Comparison of ENCODE assay signal across 8 cellular contexts in genomic region chr14:69107407-69108003, GRCh38. TPM values are rescaled to one million over a fixed set of nuclear protein-coding genes. Genes with fewer than 3 reads are reported as not detected.
DNase-seq lines count a peak whose midpoint lies in the region; ATAC-seq and TF ChIP-seq lines count a peak whose summit lies in the region.

No MANE protein-coding gene starts in this region.

- peaks cover 5% of the 10 kb centered on the region; the same call in 1 of the 2 replicates for H3K36me3 ChIP-seq in Karpas-422 (ENCODE audit: insufficient read depth, low read length)
- peaks cover 0 to 2% of the 10 kb centered on the region in 2 donors for H3K36me3 ChIP-seq in aorta (ENCODE audit: control insufficient read depth in 1 of 2, insufficient read depth in 2 of 2, low read length in 1 of 2)

- no peak overlapping the region for H3K4me2 ChIP-seq in Karpas-422 (ENCODE audit: low read depth, low read length, poor library complexity, severe bottlenecking)

- H3K27ac Mint-ChIP-seq in activated T-cell treated with anti-CD3 and anti-CD28 coated beads, Interleukin-2, amount 50 U/mL, for 24 hours: no peak overlapping the region
- no peak overlapping the region for H3K27ac Mint-ChIP-seq in MCF 10A (ENCODE audit: low read depth, unreplicated experiment)

- WGBS in aorta, 2 donors: 21 to 24% methylated on average over 3 of the region's 3 CpGs

- H3K9me2 ChIP-seq in Karpas-422 (replicated peaks; ENCODE audit: insufficient read depth, low read length): no peaks in the 10 kb centered on the region

- H3K27me3 Mint-ChIP-seq in activated T-cell treated with anti-CD3 and anti-CD28 coated beads, Interleukin-2, amount 50 U/mL, for 4 hours (ENCODE audit: low read depth): no peaks in the 10 kb centered on the region
- no peaks in the 10 kb centered on the region for H3K27me3 Mint-ChIP-seq in activated T-cell treated with anti-CD3 and anti-CD28 coated beads, Interleukin-2, amount 50 U/mL, for 24 hours
- H3K27me3 Mint-ChIP-seq in MCF 10A (ENCODE audit: insufficient read depth, unreplicated experiment): no peaks in the 10 kb centered on the region

- no peaks in the 10 kb centered on the region for H3K9me3 Mint-ChIP-seq in activated T-cell treated with anti-CD3 and anti-CD28 coated beads, Interleukin-2, amount 50 U/mL, for 4 hours
- H3K9me3 Mint-ChIP-seq in activated T-cell treated with anti-CD3 and anti-CD28 coated beads, Interleukin-2, amount 50 U/mL, for 24 hours: no peaks in the 10 kb centered on the region
- no peaks in the 10 kb centered on the region for H3K9me3 Mint-ChIP-seq in MCF 10A (ENCODE audit: unreplicated experiment)

- peak; percentile 7 for DNase-seq in activated T-cell treated with anti-CD3 and anti-CD28 coated beads, Interleukin-2, amount 50 U/mL, for 4 hours
- DNase-seq in activated T-cell treated with anti-CD3 and anti-CD28 coated beads, Interleukin-2, amount 50 U/mL, for 24 hours: no peak
- DNase-seq in Karpas-422 (peak; percentile 90), OCI-M1 (lab: John Stamatoyannopoulos, UW) (peak; percentile 57), MCF 10A (ENCODE audit: unreplicated experiment) (peak; percentile 84), left colon (peak in 1 of 2 donors; percentile 18), aorta (no peak)

- H3K4me3 ChIP-seq in Karpas-422 (ENCODE audit: low read length): no peak overlapping the region
- H3K4me3 ChIP-seq in aorta (ENCODE audit: low read length in 2 of 2): no peak overlapping the region

- no peak overlapping the region for H3K9ac ChIP-seq in Karpas-422 (ENCODE audit: low read length)

- BruUV-seq in MCF 10A (replicated peaks; lab: Mats Ljungman, UMichigan): no TSS peak

- intact Hi-C loops in MCF 10A (cut with micrococcal nuclease) (loop anchor here (1.0 kb wide), 2 partner anchors 196 to 244 kb away; no protein-coding TSS in a partner anchor), left colon (cut with DNase I, micrococcal nuclease) (loop anchor here in 1 of 2 donors (10.0 kb wide), 2 partner anchors 193 to 243 kb away; no protein-coding TSS in a partner anchor), aorta (cut with DNase I) (loop anchor here (5.0 kb wide), 2 partner anchors 195 to 245 kb away; no protein-coding TSS in a partner anchor)

- no peak overlapping the region for H3K27ac ChIP-seq in Karpas-422 (ENCODE audit: low read length)
- no peak overlapping the region for H3K27ac ChIP-seq in aorta (ENCODE audit: low read depth in 1 of 2, low read length in 2 of 2)

- H3K4me3 Mint-ChIP-seq in activated T-cell treated with anti-CD3 and anti-CD28 coated beads, Interleukin-2, amount 50 U/mL, for 4 hours: no peak overlapping the region
- H3K4me3 Mint-ChIP-seq in activated T-cell treated with anti-CD3 and anti-CD28 coated beads, Interleukin-2, amount 50 U/mL, for 24 hours: no peak overlapping the region
- H3K4me3 Mint-ChIP-seq in MCF 10A (ENCODE audit: unreplicated experiment): no peak overlapping the region

- no peaks in the 10 kb centered on the region for H4K20me1 ChIP-seq in Karpas-422 (ENCODE audit: insufficient read depth, low read depth, low read length)

- POLR2A ChIA-PET in MCF 10A (lab: Yijun Ruan, JAX): interaction anchor here (0.5 to 1.9 kb wide), 11 partner anchors 9 to 1290 kb away, joined by 3 to 15 read pairs (median 3); partner anchors contain the start of gene DCAF5

- H3K4me1 Mint-ChIP-seq in activated T-cell treated with anti-CD3 and anti-CD28 coated beads, Interleukin-2, amount 50 U/mL, for 4 hours (ENCODE audit: low read depth): peaks cover under 1% of the 10 kb centered on the region
- peaks cover 4% of the 10 kb centered on the region for H3K4me1 Mint-ChIP-seq in activated T-cell treated with anti-CD3 and anti-CD28 coated beads, Interleukin-2, amount 50 U/mL, for 24 hours (ENCODE audit: low read depth)
- peaks cover 2% of the 10 kb centered on the region for H3K4me1 Mint-ChIP-seq in MCF 10A (ENCODE audit: insufficient read depth, unreplicated experiment)

- peaks cover 8% of the 10 kb centered on the region; the same call in 1 of the 2 replicates for H3K79me2 ChIP-seq in Karpas-422 (ENCODE audit: low read length)

- peak; percentile 51 to 54 for ATAC-seq in activated T-cell treated with anti-CD3 and anti-CD28 coated beads, Interleukin-2, amount 50 U/mL, for 4 hours
- ATAC-seq in left colon: peak; percentile 70
- ATAC-seq in aorta (ENCODE audit: low FRiP score): peak; percentile 64
- no peak for ATAC-seq in GM19324 (IDR thresholded peaks at IDR 0.05; ENCODE audit: low FRiP score, unreplicated experiment)

- CTCF ChIA-PET in MCF 10A (lab: Yijun Ruan, JAX): interaction anchor here (0.6 to 8.1 kb wide), 34 partner anchors 8 to 373 kb away, joined by 3 to 109 read pairs (median 4); no protein-coding TSS in a partner anchor

- H3K36me3 Mint-ChIP-seq in activated T-cell treated with anti-CD3 and anti-CD28 coated beads, Interleukin-2, amount 50 U/mL, for 4 hours (ENCODE audit: insufficient read depth): peaks cover 23% of the 10 kb centered on the region
- H3K36me3 Mint-ChIP-seq in activated T-cell treated with anti-CD3 and anti-CD28 coated beads, Interleukin-2, amount 50 U/mL, for 24 hours (ENCODE audit: low read depth): peaks cover 56% of the 10 kb centered on the region
- H3K36me3 Mint-ChIP-seq in MCF 10A (ENCODE audit: insufficient read depth, unreplicated experiment): peaks cover 27% of the 10 kb centered on the region

- H3K27me3 ChIP-seq in Karpas-422 (ENCODE audit: low read length): no peaks in the 10 kb centered on the region
- H3K27me3 ChIP-seq in aorta (ENCODE audit: control insufficient read depth in 1 of 2, insufficient read depth in 2 of 2, low read length in 1 of 2): no peaks in the 10 kb centered on the region

- no peak overlapping the region for H2AFZ ChIP-seq in Karpas-422 (ENCODE audit: low read length)

- H3K9me3 ChIP-seq in Karpas-422 (ENCODE audit: low read length) (no peaks in the 10 kb centered on the region), aorta (ENCODE audit: control insufficient read depth, low read length) (no peaks in the 10 kb centered on the region)

- H3K4me1 ChIP-seq in Karpas-422 (ENCODE audit: low read length) (no peaks in the 10 kb centered on the region), aorta (ENCODE audit: control insufficient read depth in 1 of 2, insufficient read depth in 2 of 2, low read length in 2 of 2) (no peaks in the 10 kb centered on the region)

- TF ChIP-seq CTCF in MCF 10A (IDR thresholded peaks at IDR 0.05; ENCODE audit: unreplicated experiment): peak; percentile 79

RNA-seq across cellular contexts. Expression of gene DCAF5, which starts 45.4 kb away (rescaled TPM):
- 10 to 100 TPM; 25.1 to 33.6 (median 28.0) TPM for total RNA-seq in activated T-cell treated with anti-CD3 and anti-CD28 coated beads, Interleukin-2, amount 50 U/mL, for 4 hours
- 39.8 and 45.5 TPM in 2 replicates for total RNA-seq in Karpas-422 (2014; rRNA removed; shearing (Covaris generic); ENCODE audit: low replicate concordance)
- total RNA-seq in MCF 10A (2022) (37.7 and 42.5 TPM in 2 replicates), left colon (10 to 100 TPM; 38.6 to 42.3 TPM), aorta (10 to 100 TPM; 47.3 to 56.9 TPM)
- polyA plus RNA-seq in aorta: 10 to 100 TPM; 18.9 to 39.8 TPM

Comparison
In these comparisons a context has a peak if more than half of its experiments do, and no peak if none do; other contexts are left out.
1. DNase-seq: peak in activated T-cell treated with anti-CD3 and anti-CD28 coated beads, Interleukin-2, amount 50 U/mL, for 4 hours (single experiment), Karpas-422 (single experiment), OCI-M1 (single experiment) and MCF 10A (single experiment); none in activated T-cell treated with anti-CD3 and anti-CD28 coated beads, Interleukin-2, amount 50 U/mL, for 24 hours (single experiment) and aorta (0 of 2).